Comparison of ENCODE assay signal across 22 cellular contexts in genomic region chr1:217910791-217911320, GRCh38.
DNase-seq lines count a peak whose midpoint lies in the region; ATAC-seq, FAIRE-seq and TF ChIP-seq lines count a peak whose summit lies in the region.
"Had no signal": no experiment of that assay in that cellular context is flagged by ENCODE, and none has a peak within 500 bp of the region (broad histone marks: within the 10 kb centered on the region; RNA-seq: fewer than 3 reads in every experiment).

No MANE protein-coding gene starts in this region.

- no peak overlapping the region for H3K4me3 Mint-ChIP-seq in activated naive CD4-positive, alpha-beta T cell treated with anti-CD3 and anti-CD28 coated beads, Interleukin-2, amount 10 ng/mL, durations not matched to agents 7 days and 5 days
- H3K4me3 Mint-ChIP-seq: CD4-positive, alpha-beta memory T cell; GM23338; HFFc6 had no signal

- 89% methylated on average over 3 of the region's 3 CpGs; no CpG with 5 or more reads in 1 of the 2 experiments for WGBS in H1 (ENCODE audit: extremely low coverage in 1 of 2, insufficient coverage in 1 of 2, insufficient read length in 1 of 2, insufficient replicate concordance in 2 of 2, low coverage in 1 of 2, low lambda C conversion rate in 2 of 2, missing lambda C conversion rate in 1 of 2), 2 experiments

- H4K5ac ChIP-seq in H1 (ENCODE audit: insufficient read length, low read depth, low read length) = no peak overlapping the region

- H3K27ac Mint-ChIP-seq in activated naive CD4-positive, alpha-beta T cell treated with anti-CD3 and anti-CD28 coated beads, Interleukin-2, amount 10 ng/mL, durations not matched to agents 7 days and 5 days = no peak overlapping the region
- H3K27ac Mint-ChIP-seq: CD4-positive, alpha-beta memory T cell; GM23338; HFFc6 had no signal

- H4K8ac ChIP-seq in H1 (ENCODE audit: extremely low read depth, insufficient read depth, low read length) = no peak overlapping the region

- no peaks in the 10 kb centered on the region for H3K27me3 ChIP-seq in H1 (replicated peaks in 1 of 4; ENCODE audit: control insufficient read depth in 3 of 4, extremely low read depth in 1 of 4, insufficient read depth in 3 of 4, low read length in 3 of 4)
- H3K27me3 ChIP-seq in neural cell (ENCODE audit: insufficient read depth, low read depth, low read length) = no peaks in the 10 kb centered on the region

- H2AFZ ChIP-seq in H1 (ENCODE audit: low read length) (0 out of 2 replicates have a peak overlapping the region, but pooled peaks have one; percentile 22), neural cell (ENCODE audit: low read depth, low read length) (no peak overlapping the region)
- H2AFZ ChIP-seq: GM23338 had no signal

- no peak overlapping the region for H3K14ac ChIP-seq in H1 (ENCODE audit: insufficient read length)

- no peaks in the 10 kb centered on the region for H3K36me3 ChIP-seq in H1 (ENCODE audit: control insufficient read depth in 2 of 4, insufficient read depth in 4 of 4, low read length in 3 of 4)
- H3K36me3 ChIP-seq in neural cell (ENCODE audit: insufficient read depth, low read length) = no peaks in the 10 kb centered on the region
- H3K36me3 ChIP-seq: HAP-1 had no signal

- H2BK20ac ChIP-seq in H1 (ENCODE audit: low read length) = no peak overlapping the region

- no peak for TF ChIP-seq CTCF in H1 (IDR thresholded peaks at IDR 0.05; ENCODE audit: control extremely low read depth in 1 of 3, insufficient read depth in 1 of 3, low read depth in 1 of 3, low read length in 3 of 3)
- no peak for TF ChIP-seq CTCF in neural cell (IDR thresholded peaks at IDR 0.05; ENCODE audit: poor library complexity, severe bottlenecking)
- TF ChIP-seq CTCF in retinal pigment epithelial cell (conservative IDR thresholded peaks at IDR 0.05; ENCODE audit: low read depth, low read length) = no peak
- no peak for TF ChIP-seq CTCF in GM13976 (IDR thresholded peaks at IDR 0.05; ENCODE audit: borderline replicate concordance, control extremely low read depth, extremely low read depth, insufficient read depth, missing control alignments)

- TF ChIP-seq POLR2A in H1 (IDR thresholded peaks at IDR 0.05; ENCODE audit: control extremely low read depth in 1 of 2, low read depth in 2 of 2, low read length in 2 of 2) = no peak

- H3K9ac ChIP-seq in H1 (replicated peaks in 1 of 4; ENCODE audit: extremely low read depth in 1 of 4, low read depth in 3 of 4, low read length in 3 of 4) (no peak overlapping the region), neural cell (ENCODE audit: low read length) (no peak overlapping the region)

- CTCF ChIA-PET in H1 (lab: Charles Lee; ENCODE audit: partially characterized antibody) = interaction anchor here (0.6 to 5.0 kb wide), 12 partner anchors 8 to 1390 kb away, joined by 3 to 40 read pairs (median 5); no protein-coding TSS in a partner anchor
- CTCF ChIA-PET in activated naive CD4-positive, alpha-beta T cell treated with anti-CD3 and anti-CD28 coated beads, Interleukin-2, amount 10 ng/mL, durations not matched to agents 7 days and 5 days (lab: Charles Lee) = no interaction called here

- H3K36me3 Mint-ChIP-seq in activated naive CD4-positive, alpha-beta T cell treated with anti-CD3 and anti-CD28 coated beads, Interleukin-2, amount 10 ng/mL, durations not matched to agents 7 days and 5 days = no peaks in the 10 kb centered on the region
- H3K36me3 Mint-ChIP-seq: CD4-positive, alpha-beta memory T cell had no signal

- no peaks in the 10 kb centered on the region for H3K4me1 Mint-ChIP-seq in activated naive CD4-positive, alpha-beta T cell treated with anti-CD3 and anti-CD28 coated beads, Interleukin-2, amount 10 ng/mL, durations not matched to agents 7 days and 5 days
- H3K4me1 Mint-ChIP-seq: CD4-positive, alpha-beta memory T cell; GM23338 had no signal

- DNase-seq in RPMI7951 (ENCODE audit: low read depth) (peak; percentile 10), H1 (ENCODE audit: low read depth in 1 of 2, low spot score in 2 of 2) (no peak), retinal pigment epithelial cell (ENCODE audit: low read depth) (peak; percentile 22), GM13976 (ENCODE audit: low spot score) (no peak), iPS-NIHi7 (ENCODE audit: extremely low spot score) (no peak)
- no peak for DNase-seq in activated naive CD4-positive, alpha-beta T cell treated with anti-CD3 and anti-CD28 coated beads, Interleukin-2, amount 10 ng/mL, durations not matched to agents 7 days and 5 days
- DNase-seq: 8988T; ACHN; C1 segment of cervical spinal cord; Caco-2; CD4-positive, alpha-beta memory T cell; DMS153; DND-41; HFFc6 had no signal

- H3F3A ChIP-seq in neural cell (ENCODE audit: insufficient read depth, low read length, poor library complexity, severe bottlenecking) = peaks cover 5% of the 10 kb centered on the region

- no peaks in the 10 kb centered on the region for H3K79me1 ChIP-seq in H1 (ENCODE audit: low read depth, low read length)

- peaks cover 7% of the 10 kb centered on the region for H3K9me3 Mint-ChIP-seq in activated naive CD4-positive, alpha-beta T cell treated with anti-CD3 and anti-CD28 coated beads, Interleukin-2, amount 10 ng/mL, durations not matched to agents 7 days and 5 days
- H3K9me3 Mint-ChIP-seq: GM23338 had no signal

- POLR2A ChIA-PET in H1 (lab: Charles Lee; ENCODE audit: partially characterized antibody) = no interaction called here

- H3K4me3 ChIP-seq in H1 (ENCODE audit: extremely low read depth in 1 of 4, insufficient read depth in 2 of 4, low read depth in 3 of 4, low read length in 4 of 4) = no peak overlapping the region
- H3K4me3 ChIP-seq in neural cell (ENCODE audit: low read length) = peak overlapping the region; percentile 48
- H3K4me3 ChIP-seq in retinal pigment epithelial cell (ENCODE audit: low read length) = no peak overlapping the region
- H3K4me3 ChIP-seq: A549, GM23338, HAP-1 had no signal

- no peak for FAIRE-seq in H1 (lab: Jason Lieb, UNC)
- FAIRE-seq: A549, G401.6, GM12892, H54 had no signal

- H3K27me3 Mint-ChIP-seq in activated naive CD4-positive, alpha-beta T cell treated with anti-CD3 and anti-CD28 coated beads, Interleukin-2, amount 10 ng/mL, durations not matched to agents 7 days and 5 days = no peaks in the 10 kb centered on the region
- H3K27me3 Mint-ChIP-seq: CD4-positive, alpha-beta memory T cell had no signal

- no peaks in the 10 kb centered on the region for H3K9me2 ChIP-seq in neural cell (ENCODE audit: insufficient read depth, low read length)

- H4K20me1 ChIP-seq in H1 (replicated peaks in 1 of 2; ENCODE audit: control insufficient read depth in 1 of 2, insufficient read depth in 2 of 2, low read length in 2 of 2) = no peaks in the 10 kb centered on the region
- no peaks in the 10 kb centered on the region for H4K20me1 ChIP-seq in neural cell (ENCODE audit: insufficient read depth)

- in situ Hi-C loops in GM13976 (cut with MboI; ENCODE audit: low sequenced_read_pairs, unreplicated experiment) = no loop called here

- H3K56ac ChIP-seq in H1 (replicated peaks; ENCODE audit: insufficient read length, low read depth, low read length) = no peak overlapping the region

- TF ChIP-seq RAD21 in H1 (IDR thresholded peaks at IDR 0.05 in 1 of 2, conservative IDR thresholded peaks at IDR 0.05 in 1 of 2; ENCODE audit: low read depth in 2 of 2, low read length in 2 of 2) = no peak
- TF ChIP-seq RAD21 in neural cell (conservative IDR thresholded peaks at IDR 0.05) = no peak

- no peak overlapping the region for H3K4me2 ChIP-seq in H1 (ENCODE audit: insufficient read depth in 1 of 2, low read depth in 2 of 2, low read length in 2 of 2)
- peak overlapping the region; percentile 40 for H3K4me2 ChIP-seq in neural cell (ENCODE audit: low read length)
- H3K4me2 ChIP-seq: A549, GM23338 had no signal

- H2BK5ac ChIP-seq in H1 (ENCODE audit: low read depth, low read length) = no peak overlapping the region

- H2BK12ac ChIP-seq in H1 (ENCODE audit: low read depth, low read length) = no peak overlapping the region

- no peak overlapping the region for H3K23ac ChIP-seq in H1 (ENCODE audit: insufficient read length)

- no peak overlapping the region for H2AK5ac ChIP-seq in H1 (ENCODE audit: low read depth, low read length)

- H3K18ac ChIP-seq in H1 (ENCODE audit: extremely low read depth, low read length) = no peak overlapping the region

- H3K79me2 ChIP-seq in H1 (ENCODE audit: control insufficient read depth in 1 of 2, insufficient read depth in 2 of 2, low read length in 2 of 2) (no peaks in the 10 kb centered on the region), neural cell (replicated peaks; ENCODE audit: insufficient read depth, low read length) (no peaks in the 10 kb centered on the region)

- TF ChIP-seq EP300 in H1 (IDR thresholded peaks at IDR 0.05; ENCODE audit: borderline replicate concordance in 1 of 2, low read depth in 2 of 2, low read length in 2 of 2) = no peak
- TF ChIP-seq EP300 in neural cell (conservative IDR thresholded peaks at IDR 0.05; ENCODE audit: poor library complexity, severe bottlenecking) = no peak

- no peak overlapping the region for H2BK15ac ChIP-seq in H1 (ENCODE audit: low read length)

- H3K23me2 ChIP-seq in H1 (ENCODE audit: low read depth, low read length) = no peaks in the 10 kb centered on the region

- H3K9me3 ChIP-seq in H1 (ENCODE audit: insufficient read depth in 2 of 2, low read depth in 1 of 2, low read length in 1 of 2) = no peaks in the 10 kb centered on the region
- no peaks in the 10 kb centered on the region for H3K9me3 ChIP-seq in neural cell (ENCODE audit: low read length)
- H3K9me3 ChIP-seq: A549, Caco-2, HAP-1 had no signal

- ATAC-seq in esophagus mucosa = no peak
- ATAC-seq: A549 had no signal

- no peak overlapping the region for H3K4ac ChIP-seq in H1 (replicated peaks; ENCODE audit: insufficient read length, low read depth, low read length)

- H2BK120ac ChIP-seq in H1 (replicated peaks; ENCODE audit: low read depth, low read length) = no peak overlapping the region

- no peaks in the 10 kb centered on the region for H3K4me1 ChIP-seq in H1 (replicated peaks in 1 of 4; ENCODE audit: control insufficient read depth in 3 of 4, insufficient read depth in 4 of 4, low read length in 3 of 4)
- H3K4me1 ChIP-seq: A549, Caco-2, HAP-1 had no signal

- no peak overlapping the region for H4K91ac ChIP-seq in H1 (replicated peaks; ENCODE audit: insufficient read length, low read length)

- H3K27ac ChIP-seq in H1 (ENCODE audit: low read depth, low read length) (no peak overlapping the region), neural cell (ENCODE audit: low read length) (peak overlapping the region; percentile 21)
- H3K27ac ChIP-seq: A549 had no signal

TF ChIP-seq in H1, 55 proteins besides CTCF, POLR2A, EP300 and RAD21 (continues in another document):
- TF ChIP-seq SUZ12 (IDR thresholded peaks at IDR 0.05; ENCODE audit: low read length) (no peak), ZNF274 (IDR thresholded peaks at IDR 0.05; ENCODE audit: borderline replicate concordance, extremely low read depth, low read length) (no peak), CREB1 (IDR thresholded peaks at IDR 0.05) (no peak), TAF7 (optimal IDR thresholded peaks at IDR 0.05; ENCODE audit: borderline replicate concordance, low read depth, low read length) (no peak)

TF ChIP-seq in neural cell, 6 proteins besides CTCF, POLR2A, EP300 and RAD21:
- TF ChIP-seq SMC3 (conservative IDR thresholded peaks at IDR 0.05; ENCODE audit: poor library complexity) (no peak), EZH2 (IDR thresholded peaks at IDR 0.05; ENCODE audit: borderline replicate concordance, insufficient read depth, low read length, poor library complexity, severe bottlenecking) (no peak), POLR2AphosphoS5 (IDR thresholded peaks at IDR 0.05) (no peak)

Comparison
In these comparisons a context has a peak if more than half of its experiments do, and no peak if none do; other contexts are left out.
1. DNase-seq: peak in RPMI7951 (single experiment) and retinal pigment epithelial cell (single experiment); none in H1 (0 of 2), activated naive CD4-positive, alpha-beta T cell treated with anti-CD3 and anti-CD28 coated beads, Interleukin-2, amount 10 ng/mL, durations not matched to agents 7 days and 5 days (single experiment), GM13976 (single experiment) and iPS-NIHi7 (single experiment).